ENCODE assay signal across 1 cellular context in genomic region chr6:162358625-162359024, GRCh38.
TF ChIP-seq lines count a peak whose summit lies in the region.

No MANE protein-coding gene starts in this region.

TF ChIP-seq in K562, 482 proteins besides CTCF, POLR2A, EP300 and RAD21 (continued from another document):
- TF ChIP-seq PBX2 (CRISPR knock-in tag; IDR thresholded peaks at IDR 0.05; ENCODE audit: low read depth) (no peak), PBX2 (tag; conservative IDR thresholded peaks at IDR 0.05; ENCODE audit: low read depth) (no peak), CBFA2T3 (IDR thresholded peaks at IDR 0.05) (peak; percentile 64), CBFA2T2 (conservative IDR thresholded peaks at IDR 0.05) (peak; percentile 20; the same call in 1 of the 2 replicates)
